In the genomic region with DNA sequence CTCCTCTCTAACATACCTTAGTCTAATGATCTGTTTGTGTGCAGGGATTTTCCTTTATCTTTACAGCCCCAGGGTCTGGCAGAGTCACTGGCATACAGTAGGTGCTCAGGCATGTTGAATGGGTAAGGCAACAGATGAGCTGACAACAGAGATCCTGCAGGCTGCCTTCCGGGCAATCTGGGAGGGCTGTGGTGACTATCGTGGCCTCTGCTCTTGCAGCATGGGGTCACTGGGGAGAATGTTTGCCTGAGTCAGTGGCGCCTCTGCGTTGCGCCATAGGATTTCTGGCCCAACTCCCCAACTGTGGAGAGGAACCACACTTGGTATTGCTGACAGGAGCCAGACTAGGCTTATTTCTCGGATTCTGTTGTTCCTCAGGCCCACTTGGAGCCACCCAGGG, we compare ENCODE assay signal across 9 cellular contexts.
DNase-seq lines count a peak whose midpoint lies in the region; FAIRE-seq and TF ChIP-seq lines count a peak whose summit lies in the region.
"Had no signal": no experiment of that assay in that cellular context is flagged by ENCODE, and none has a peak within 500 bp of the region (broad histone marks: within the 10 kb centered on the region; RNA-seq: fewer than 3 reads in every experiment).

No MANE protein-coding gene starts in this region.

- peak overlapping the region; percentile 88 for H2AFZ ChIP-seq in endothelial cell of umbilical vein (ENCODE audit: low read depth, low read length)

- H3K27ac ChIP-seq in endothelial cell of umbilical vein (ENCODE audit: insufficient read depth, low read depth, low read length), result peak overlapping the region; percentile 32
- H3K27ac ChIP-seq in muscle layer of duodenum (ENCODE audit: low read length), result peak overlapping the region; percentile 14

- no peak for TF ChIP-seq CTCF in NB4 (IDR thresholded peaks at IDR 0.05; ENCODE audit: low read depth, low read length)
- no peak for TF ChIP-seq CTCF in endothelial cell of umbilical vein (IDR thresholded peaks at IDR 0.05; ENCODE audit: extremely low read depth in 1 of 2, insufficient read depth in 1 of 2, low read depth in 1 of 2, low read length in 2 of 2)

- no peak for FAIRE-seq in endothelial cell of umbilical vein (lab: Jason Lieb, UNC)

- CTCF ChIA-PET in endothelial cell of umbilical vein (lab: Charles Lee), result interaction anchor here (0.7 to 4.2 kb wide), 8 partner anchors 8 to 353 kb away, joined by 3 to 32 read pairs (median 6); no protein-coding TSS in a partner anchor

- dilution Hi-C loops in endothelial cell of umbilical vein (cut with MboI; ENCODE audit: extremely low pct_ligation_motif_present, low sequenced_read_pairs), result no loop called here

- H3K36me3 ChIP-seq in endothelial cell of umbilical vein (ENCODE audit: control insufficient read depth in 2 of 2, extremely low read depth in 1 of 2, insufficient read depth in 2 of 2, low read length in 2 of 2) (no peaks in the 10 kb centered on the region), muscle layer of duodenum (ENCODE audit: control insufficient read depth in 1 of 2, insufficient read depth in 2 of 2, low read length in 2 of 2) (no peaks in the 10 kb centered on the region)

- TF ChIP-seq POLR2A in NB4 (IDR thresholded peaks at IDR 0.05; ENCODE audit: extremely low read depth, insufficient read length) (no peak), endothelial cell of umbilical vein (IDR thresholded peaks at IDR 0.05; ENCODE audit: low read depth, low read length) (no peak)

- POLR2A ChIA-PET in endothelial cell of umbilical vein (lab: Charles Lee), result no interaction called here

- no TSS peak for BruUV-seq in endothelial cell of umbilical vein (replicated peaks; lab: Mats Ljungman, UMichigan)

- DNase-seq in AG08395 (ENCODE audit: low spot score) (peak; percentile 70), NB4 (ENCODE audit: low read depth) (peak; percentile 97), endothelial cell of umbilical vein (ENCODE audit: low read depth, low spot score) (no peak), COLO668 (lab: John Stamatoyannopoulos, UW; ENCODE audit: unreplicated experiment) (no peak), NCI-H1105 (lab: John Stamatoyannopoulos, UW) (no peak), 8988T (no peak), GDM1 (lab: John Stamatoyannopoulos, UW) (no peak)
- DNase-seq: NCI-H1930 had no signal

- H3K9me1 ChIP-seq in endothelial cell of umbilical vein (replicated peaks; ENCODE audit: control insufficient read depth, extremely low read depth, insufficient read depth, low read length), result no peaks in the 10 kb centered on the region

- no peaks in the 10 kb centered on the region for H3K27me3 ChIP-seq in endothelial cell of umbilical vein (ENCODE audit: control insufficient read depth in 2 of 2, insufficient read depth in 2 of 2, low read length in 2 of 2)
- no peaks in the 10 kb centered on the region for H3K27me3 ChIP-seq in muscle layer of duodenum (ENCODE audit: low read depth, low read length)

- H3K4me2 ChIP-seq in endothelial cell of umbilical vein (ENCODE audit: insufficient read depth, low read length), result no peak overlapping the region

- peaks cover 12% of the 10 kb centered on the region for H3K4me1 ChIP-seq in endothelial cell of umbilical vein (ENCODE audit: control insufficient read depth, extremely low read depth, insufficient read depth, low read length)
- H3K4me1 ChIP-seq in muscle layer of duodenum (ENCODE audit: control insufficient read depth in 1 of 2, insufficient read depth in 2 of 2, low read length in 2 of 2), result peaks cover 6 to 23% of the 10 kb centered on the region in 2 donors

- H3K9ac ChIP-seq in endothelial cell of umbilical vein (replicated peaks; ENCODE audit: extremely low read depth, insufficient read depth, low read length), result no peak overlapping the region

- no peaks in the 10 kb centered on the region for H3K79me2 ChIP-seq in endothelial cell of umbilical vein (ENCODE audit: control insufficient read depth, insufficient read depth, low read length)

- H4K20me1 ChIP-seq in endothelial cell of umbilical vein (replicated peaks; ENCODE audit: control insufficient read depth, extremely low read depth, insufficient read depth, low read length), result no peaks in the 10 kb centered on the region

- intact Hi-C loops in endothelial cell of umbilical vein (cut with micrococcal nuclease), result loop anchor here (2.0 to 5.0 kb wide), 3 partner anchors 45 to 637 kb away; no protein-coding TSS in a partner anchor

- no peak overlapping the region for H3K4me3 ChIP-seq in NB4 (ENCODE audit: low read depth, low read length)
- no peak overlapping the region for H3K4me3 ChIP-seq in endothelial cell of umbilical vein (replicated peaks in 1 of 3; ENCODE audit: insufficient read depth in 1 of 3, low read depth in 1 of 3, low read length in 3 of 3)
- H3K4me3 ChIP-seq in muscle layer of duodenum (ENCODE audit: low read depth in 1 of 2, low read length in 2 of 2), result no peak overlapping the region

- H3K9me3 ChIP-seq in endothelial cell of umbilical vein (replicated peaks; ENCODE audit: control insufficient read depth, insufficient read depth, low read length) (no peaks in the 10 kb centered on the region), muscle layer of duodenum (ENCODE audit: control insufficient read depth in 1 of 2, low read length in 2 of 2) (no peaks in the 10 kb centered on the region)

TF ChIP-seq in endothelial cell of umbilical vein, 7 proteins besides CTCF, POLR2A, EP300 and RAD21:
- TF ChIP-seq MYC (IDR thresholded peaks at IDR 0.05; ENCODE audit: low read depth, low read length) (no peak), MAX (IDR thresholded peaks at IDR 0.05; ENCODE audit: insufficient read depth, insufficient read length) (no peak), GATA2 (IDR thresholded peaks at IDR 0.05; ENCODE audit: insufficient read depth, insufficient read length, low read depth, low read length) (no peak), JUN (IDR thresholded peaks at IDR 0.05; ENCODE audit: borderline replicate concordance, insufficient read depth, insufficient read length, low read depth) (no peak), FOS (IDR thresholded peaks at IDR 0.05; ENCODE audit: borderline replicate concordance, insufficient read depth, low read length) (no peak), EZH2 (IDR thresholded peaks at IDR 0.05; ENCODE audit: borderline replicate concordance, low read depth, low read length, severe bottlenecking) (no peak), POLR2AphosphoS5 (IDR thresholded peaks at IDR 0.05; ENCODE audit: insufficient read depth, low read depth, low read length) (no peak)
TF ChIP-seq in endothelial cell of umbilical vein: peak in this region for 0.

Comparison
In these comparisons a context has a peak if more than half of its experiments do, and no peak if none do; other contexts are left out.
1. DNase-seq: peak in AG08395 (single experiment) and NB4 (single experiment); none in endothelial cell of umbilical vein (single experiment), COLO668 (single experiment), NCI-H1105 (single experiment), 8988T (single experiment) and GDM1 (single experiment).